ENCODE assay signal across 26 cellular contexts in genomic region chr11:61659413-61660196, GRCh38. TPM values are rescaled to one million over a fixed set of nuclear protein-coding genes. Genes with fewer than 3 reads are reported as not detected.
DNase-seq lines count a peak whose midpoint lies in the region; ATAC-seq, FAIRE-seq and TF ChIP-seq lines count a peak whose summit lies in the region.
"Had no signal": no experiment of that assay in that cellular context is flagged by ENCODE, and none has a peak within 500 bp of the region (broad histone marks: within the 10 kb centered on the region; RNA-seq: fewer than 3 reads in every experiment).

No MANE protein-coding gene starts in this region.

- H3K27me3 Mint-ChIP-seq in T-helper 17 cell, result peaks cover 10% of the 10 kb centered on the region
- H3K27me3 Mint-ChIP-seq: progenitor cell of endocrine pancreas had no signal

- intact Hi-C loops in gastrocnemius medialis (cut with DNase I; ENCODE audit: low total_unique reads), result no loop called here

- peaks cover 2% of the 10 kb centered on the region for H3K4me1 Mint-ChIP-seq in T-helper 17 cell

- ATAC-seq in A549 (peak; percentile 48 to 64; a peak in 4 of 6 replicates), T-helper 17 cell (no peak), gastrocnemius medialis (no peak)
- ATAC-seq: activated naive CD4-positive, alpha-beta T cell treated with anti-CD3 and anti-CD28 coated beads, Interleukin-2, amount 50 U/mL, for 72 hours; left ventricle myocardium superior had no signal

- no peaks in the 10 kb centered on the region for H3K36me3 ChIP-seq in gastrocnemius medialis
- H3K36me3 ChIP-seq: Peyer's patch, tibial artery had no signal

- peak in 1 of 2 experiments; percentile 35 for DNase-seq in A549 (ENCODE audit: low read depth in 1 of 2, low spot score in 1 of 2)
- no peak for DNase-seq in GM13977 (ENCODE audit: low spot score)
- DNase-seq in T-helper 17 cell, result no peak
- DNase-seq in fibroblast of pulmonary artery (ENCODE audit: low read depth), result peak; percentile 11
- DNase-seq in islet precursor cell, result no peak
- DNase-seq in activated T-cell treated with anti-CD3 and anti-CD28 coated beads, Interleukin-2, amount 50 U/mL, for 1 hour, result no peak
- DNase-seq in EL, result no peak
- DNase-seq in gastrocnemius medialis, result no peak
- DNase-seq: CD4-positive, alpha-beta T cell; DMS79; effector memory CD4-positive, alpha-beta T cell; head of caudate nucleus; HFFc6; left ventricle myocardium superior; NCI-H1694 treated with DMSO at 0.1 percent for 48 hours; NCI-H69; Peyer's patch; stimulated activated CD4-positive, alpha-beta T cell treated with anti-CD3 and anti-CD28 coated beads, Interleukin-2, amount 100 ng/mL, for 48 hours; tibial artery had no signal

- H3K27ac Mint-ChIP-seq in T-helper 17 cell, result peak overlapping the region; percentile 29
- H3K27ac Mint-ChIP-seq: activated naive CD4-positive, alpha-beta T cell treated with anti-CD3 and anti-CD28 coated beads, Interleukin-2, amount 50 U/mL, for 72 hours; activated T-helper 1 cell treated with anti-CD3 and anti-CD28 coated beads, Interleukin-12 subunit alpha, Interleukin-12 subunit beta, Interleukin-2, Interleukin-4 antibody, amounts not matched to agents 30 ng/mL and 10 ng/mL and 1 ng/mL, durations not matched to agents 14 hours and 24 hours and 36 hours; CD4-positive, alpha-beta T cell; HFFc6; progenitor cell of endocrine pancreas; stimulated activated naive CD8-positive, alpha-beta T cell treated with anti-CD3 and anti-CD28 coated beads, Interleukin-15, Interleukin-2, amounts not matched to agents 100 ng/mL and 50 ng/mL, for 24 hours had no signal

- no peak for FAIRE-seq in A549 (lab: Jason Lieb, UNC)
- FAIRE-seq: astrocyte had no signal

- WGBS in A549 (ENCODE audit: missing lambda C conversion rate), result 80% methylated on average over 8 of the region's 8 CpGs

- in situ Hi-C loops in GM13977 (cut with MboI; ENCODE audit: low pct_unique_long_range_greater_than_20kb, low sequenced_read_pairs, unreplicated experiment) (no loop called here), gastrocnemius medialis (cut with MboI; ENCODE audit: low sequenced_read_pairs in 4 of 4) (no loop called here)

- TF ChIP-seq CTCF in A549 (IDR thresholded peaks at IDR 0.05) (no peak), GM13977 (IDR thresholded peaks at IDR 0.05; ENCODE audit: extremely low read depth, insufficient read depth, missing control alignments) (peak; percentile 5), fibroblast of pulmonary artery (IDR thresholded peaks at IDR 0.05; ENCODE audit: low read length, missing control alignments) (no peak), gastrocnemius medialis (IDR thresholded peaks at IDR 0.05 in 4 of 5, conservative IDR thresholded peaks at IDR 0.05 in 1 of 5) (no peak)

- H3K4me2 ChIP-seq in A549, result no peak overlapping the region

- CTCF ChIA-PET in A549 (lab: Yijun Ruan, JAX), result interaction anchor here (0.8 to 1.8 kb wide), 4 partner anchors 15 to 214 kb away, joined by 3 to 8 read pairs (median 4); no protein-coding TSS in a partner anchor

- H3K4me3 ChIP-seq in A549, result no peak overlapping the region
- no peak overlapping the region for H3K4me3 ChIP-seq in fibroblast of pulmonary artery (replicated peaks; ENCODE audit: low read depth, low read length)
- no peak overlapping the region for H3K4me3 ChIP-seq in gastrocnemius medialis
- H3K4me3 ChIP-seq: Peyer's patch, skin epidermis, tibial artery had no signal

- no peak overlapping the region for H3K4me3 Mint-ChIP-seq in T-helper 17 cell
- H3K4me3 Mint-ChIP-seq: activated T-helper 1 cell treated with anti-CD3 and anti-CD28 coated beads, Interleukin-12 subunit alpha, Interleukin-12 subunit beta, Interleukin-2, Interleukin-4 antibody, amounts not matched to agents 30 ng/mL and 10 ng/mL and 1 ng/mL, durations not matched to agents 14 hours and 24 hours and 36 hours; CD4-positive, alpha-beta T cell; HFFc6; neural crest cell; stimulated activated naive CD8-positive, alpha-beta T cell treated with anti-CD3 and anti-CD28 coated beads, Interleukin-15, Interleukin-2, amounts not matched to agents 100 ng/mL and 50 ng/mL, for 24 hours had no signal

- TF ChIP-seq EP300 in A549 (IDR thresholded peaks at IDR 0.05), result no peak

- no peak for TF ChIP-seq RAD21 in A549 (conservative IDR thresholded peaks at IDR 0.05 in 1 of 2, IDR thresholded peaks at IDR 0.05 in 1 of 2)

- TF ChIP-seq POLR2A in A549 (IDR thresholded peaks at IDR 0.05; ENCODE audit: low read length) (no peak), gastrocnemius medialis (IDR thresholded peaks at IDR 0.05) (no peak)

- no peaks in the 10 kb centered on the region for H3K36me3 Mint-ChIP-seq in T-helper 17 cell (ENCODE audit: low read depth)
- H3K36me3 Mint-ChIP-seq: activated naive CD4-positive, alpha-beta T cell treated with anti-CD3 and anti-CD28 coated beads, Interleukin-2, amount 50 U/mL, for 72 hours had no signal

- no peaks in the 10 kb centered on the region for H3K27me3 ChIP-seq in gastrocnemius medialis
- H3K27me3 ChIP-seq: Peyer's patch had no signal

- H3K27ac ChIP-seq in A549 (no peak overlapping the region), gastrocnemius medialis (no peak overlapping the region)
- H3K27ac ChIP-seq: Peyer's patch, skin epidermis, tibial artery had no signal

- H3K9me3 ChIP-seq in A549 (no peaks in the 10 kb centered on the region), T-helper 17 cell (ENCODE audit: control insufficient read depth, low read length, poor library complexity, severe bottlenecking) (no peaks in the 10 kb centered on the region), gastrocnemius medialis (no peaks in the 10 kb centered on the region)
- H3K9me3 ChIP-seq: Peyer's patch, tibial artery had no signal

- H3K4me1 ChIP-seq in A549, result peaks cover 31% of the 10 kb centered on the region
- H3K4me1 ChIP-seq in gastrocnemius medialis, result peaks cover 0 to 1% of the 10 kb centered on the region in 2 donors
- H3K4me1 ChIP-seq: Peyer's patch, tibial artery had no signal

- POLR2A ChIA-PET in A549 (lab: Yijun Ruan, JAX), result no interaction called here

TF ChIP-seq in A549, 52 proteins besides CTCF, POLR2A, EP300 and RAD21:
- no peak for TF ChIP-seq PBX3 (IDR thresholded peaks at IDR 0.05)
- no peak for TF ChIP-seq HOXA7 (CRISPR knock-in tag; IDR thresholded peaks at IDR 0.05)
- no peak for TF ChIP-seq CEBPB (IDR thresholded peaks at IDR 0.05)
- TF ChIP-seq CBX2 (IDR thresholded peaks at IDR 0.05; ENCODE audit: borderline replicate concordance, low read depth), result no peak
- TF ChIP-seq EHMT2 (IDR thresholded peaks at IDR 0.05; ENCODE audit: low read depth), result no peak
- TF ChIP-seq RARB (CRISPR knock-in tag; IDR thresholded peaks at IDR 0.05), result no peak
- TF ChIP-seq KDM1A (IDR thresholded peaks at IDR 0.05; ENCODE audit: low read depth), result no peak
- no peak for TF ChIP-seq MAZ (IDR thresholded peaks at IDR 0.05; ENCODE audit: borderline replicate concordance, low read depth, low read length)
- TF ChIP-seq NFE2L2 (conservative IDR thresholded peaks at IDR 0.05; ENCODE audit: low read length), result no peak
- no peak for TF ChIP-seq ESRRA (IDR thresholded peaks at IDR 0.05; ENCODE audit: borderline replicate concordance, low read length)
- TF ChIP-seq HOXB5 (CRISPR knock-in tag; IDR thresholded peaks at IDR 0.05), result no peak
- no peak for TF ChIP-seq SREBF2 (IDR thresholded peaks at IDR 0.05)
- no peak for TF ChIP-seq MAFK (IDR thresholded peaks at IDR 0.05; ENCODE audit: partially characterized antibody)
- no peak for TF ChIP-seq ZFP36 (IDR thresholded peaks at IDR 0.05; ENCODE audit: borderline replicate concordance, partially characterized antibody)
- TF ChIP-seq HOXB13 (CRISPR knock-in tag; IDR thresholded peaks at IDR 0.05; ENCODE audit: low read depth), result no peak
- TF ChIP-seq EHF (CRISPR knock-in tag; IDR thresholded peaks at IDR 0.05), result no peak
- no peak for TF ChIP-seq CHD4 (IDR thresholded peaks at IDR 0.05; ENCODE audit: borderline replicate concordance)
- no peak for TF ChIP-seq CBX8 (IDR thresholded peaks at IDR 0.05)

RNA-seq across cellular contexts. Expression of gene DAGLA, which starts 20.6 kb away (rescaled TPM):
- polyA plus RNA-seq in A549 (2011; rRNA removed) (0.93 and 1.2 TPM in 2 replicates), A549 (2017; fragmentation: RNase III; extraction: RNeasy Plus Mini Kit Qiagen cat#74134 plus additional on column Dnase treatment) (2.2 to 2.5 TPM (median 2.5 TPM) in 3 replicates)
- 2.3 and 3.7 TPM in 2 replicates for polyA plus RNA-seq in A549 (2012; cell fraction: cytosol; rRNA removed)
- 6.3 and 8.7 TPM in 2 replicates for polyA plus RNA-seq in A549 (2012; cell fraction: nucleus; rRNA removed)
- polyA minus RNA-seq in A549 (2011; rRNA and poly(A)+ RNA removed), result 2.0 and 2.3 TPM in 2 replicates
- total RNA-seq in T-helper 17 cell (1 to 10 TPM; 1.3 to 2.1 TPM), gastrocnemius medialis (1 to 10 TPM in 3 of 4 donors, under 1 TPM in 1; 0.58 to 5.5 (median 2.9) TPM)

Comparison
In these comparisons a context has a peak if more than half of its experiments do, and no peak if none do; other contexts are left out.
1. ATAC-seq: peak in A549 (2 of 2); none in T-helper 17 cell (single experiment) and gastrocnemius medialis (0 of 2).